In genomic region chr3:64174328-64174727, GRCh38 we compare ENCODE assay signal across 18 cellular contexts. TPM values are rescaled to one million over a fixed set of nuclear protein-coding genes. Genes with fewer than 3 reads are reported as not detected.
DNase-seq lines count a peak whose midpoint lies in the region; ATAC-seq, FAIRE-seq and TF ChIP-seq lines count a peak whose summit lies in the region.
"Had no signal": no experiment of that assay in that cellular context is flagged by ENCODE, and none has a peak within 500 bp of the region (broad histone marks: within the 10 kb centered on the region; RNA-seq: fewer than 3 reads in every experiment).

No MANE protein-coding gene starts in this region.

- peak overlapping the region; percentile 54 for H3K27ac Mint-ChIP-seq in Calu3 (ENCODE audit: unreplicated experiment)
- H3K27ac Mint-ChIP-seq: CD4-positive, CD25-positive, alpha-beta regulatory T cell; IgD-negative memory B cell had no signal

- H3K27me3 ChIP-seq in bronchial epithelial cell (ENCODE audit: control insufficient read depth, insufficient read depth, low read length) = no peaks in the 10 kb centered on the region

- ATAC-seq in mucosa of descending colon (peak; percentile 9), GM19395 (IDR thresholded peaks at IDR 0.05; ENCODE audit: unreplicated experiment) (no peak)
- ATAC-seq: Right ventricle myocardium inferior had no signal

- DNase-seq in Calu3 (peak; percentile 61), LoVo (ENCODE audit: low spot score) (peak; percentile 20), bronchial epithelial cell (ENCODE audit: low read depth) (peak; percentile 80), mucosa of descending colon (no peak), DMS 273 treated with DMSO at 0.1 percent for 48 hours (lab: John Stamatoyannopoulos, UW) (no peak), ACHN (no peak), KBM-7 (no peak)
- DNase-seq: CD4-positive, CD25-positive, alpha-beta regulatory T cell; DND-41; NCI-H1436 treated with DMSO at 0.1 percent for 48 hours; NCI-H2081; NCI-H526; OCI-M1 had no signal

- no peak for FAIRE-seq in bronchial epithelial cell (lab: Jason Lieb, UNC)

- no peaks in the 10 kb centered on the region for H3K36me3 ChIP-seq in bronchial epithelial cell (ENCODE audit: control insufficient read depth, insufficient read depth, low read length)
- H3K36me3 ChIP-seq in mucosa of descending colon (ENCODE audit: low read depth) = no peaks in the 10 kb centered on the region
- H3K36me3 ChIP-seq: HAP-1 had no signal

- H3K36me3 Mint-ChIP-seq in Calu3 (ENCODE audit: insufficient read depth, unreplicated experiment) = no peaks in the 10 kb centered on the region
- H3K36me3 Mint-ChIP-seq: CD4-positive, CD25-positive, alpha-beta regulatory T cell had no signal

- H3K27me3 Mint-ChIP-seq in Calu3 (ENCODE audit: unreplicated experiment) = no peaks in the 10 kb centered on the region

- CTCF ChIA-PET in Calu3 (lab: Charles Lee) = no interaction called here

- no peaks in the 10 kb centered on the region for H3K9me3 ChIP-seq in mucosa of descending colon
- H3K9me3 ChIP-seq: HAP-1 had no signal

- intact Hi-C loops in Calu3 (cut with micrococcal nuclease; ENCODE audit: unreplicated experiment) (no loop called here), mucosa of descending colon (cut with DNase I, micrococcal nuclease) (no loop called here)

- H3K4me3 Mint-ChIP-seq in Calu3 (ENCODE audit: low read depth, unreplicated experiment) = no peak overlapping the region
- H3K4me3 Mint-ChIP-seq: CD4-positive, CD25-positive, alpha-beta regulatory T cell; IgD-negative memory B cell had no signal

- no peaks in the 10 kb centered on the region for H3K9me3 Mint-ChIP-seq in Calu3 (ENCODE audit: low read depth, unreplicated experiment)

- peaks cover 33% of the 10 kb centered on the region for H3K4me1 Mint-ChIP-seq in Calu3 (ENCODE audit: low read depth, unreplicated experiment)
- H3K4me1 Mint-ChIP-seq: CD4-positive, CD25-positive, alpha-beta regulatory T cell had no signal

- BruUV-seq in Calu3 (replicated peaks; lab: Mats Ljungman, UMichigan) = no TSS peak

- peaks cover 6% of the 10 kb centered on the region for H3K4me1 ChIP-seq in mucosa of descending colon (ENCODE audit: low read depth)
- H3K4me1 ChIP-seq: HAP-1 had no signal

- H3K4me3 ChIP-seq in bronchial epithelial cell (ENCODE audit: low read depth, low read length) (no peak overlapping the region), mucosa of descending colon (no peak overlapping the region)
- H3K4me3 ChIP-seq: HAP-1 had no signal

- in situ Hi-C loops in ACHN (cut with HindIII; ENCODE audit: low pct_ligation_motif_present, low pct_unique_long_range_greater_than_20kb, low sequenced_read_pairs) (no loop called here), KBM-7 (cut with MboI; ENCODE audit: low pct_unique_long_range_greater_than_20kb, low sequenced_read_pairs) (no loop called here)

- no peak for TF ChIP-seq CTCF in Calu3 (IDR thresholded peaks at IDR 0.05; ENCODE audit: unreplicated experiment)
- TF ChIP-seq CTCF in bronchial epithelial cell (IDR thresholded peaks at IDR 0.05; ENCODE audit: insufficient read depth, low read length, severe bottlenecking) = no peak
- no peak for TF ChIP-seq CTCF in mucosa of descending colon (IDR thresholded peaks at IDR 0.05)

RNA-seq across cellular contexts. Expression of gene PRICKLE2, which starts 50.9 kb away (rescaled TPM):
- 1.9 and 4.0 TPM in 2 replicates for total RNA-seq in Calu3 (2022)
- 1.4 and 2.4 TPM in 2 replicates for total RNA-seq in bronchial epithelial cell
- total RNA-seq in mucosa of descending colon = 10 to 100 TPM in 1 of 3 donors, 1 to 10 TPM in 2; 4.3 to 66.3 (median 7.0) TPM
- total RNA-seq: A673 had no signal

Comparison
In these comparisons a context has a peak if more than half of its experiments do, and no peak if none do; other contexts are left out.
1. DNase-seq: peak in Calu3 (single experiment), LoVo (single experiment) and bronchial epithelial cell (single experiment); none in mucosa of descending colon (0 of 3), DMS 273 treated with DMSO at 0.1 percent for 48 hours (single experiment), ACHN (single experiment) and KBM-7 (single experiment).